8 cellular contexts compared by ENCODE assay signal in the genomic region with DNA sequence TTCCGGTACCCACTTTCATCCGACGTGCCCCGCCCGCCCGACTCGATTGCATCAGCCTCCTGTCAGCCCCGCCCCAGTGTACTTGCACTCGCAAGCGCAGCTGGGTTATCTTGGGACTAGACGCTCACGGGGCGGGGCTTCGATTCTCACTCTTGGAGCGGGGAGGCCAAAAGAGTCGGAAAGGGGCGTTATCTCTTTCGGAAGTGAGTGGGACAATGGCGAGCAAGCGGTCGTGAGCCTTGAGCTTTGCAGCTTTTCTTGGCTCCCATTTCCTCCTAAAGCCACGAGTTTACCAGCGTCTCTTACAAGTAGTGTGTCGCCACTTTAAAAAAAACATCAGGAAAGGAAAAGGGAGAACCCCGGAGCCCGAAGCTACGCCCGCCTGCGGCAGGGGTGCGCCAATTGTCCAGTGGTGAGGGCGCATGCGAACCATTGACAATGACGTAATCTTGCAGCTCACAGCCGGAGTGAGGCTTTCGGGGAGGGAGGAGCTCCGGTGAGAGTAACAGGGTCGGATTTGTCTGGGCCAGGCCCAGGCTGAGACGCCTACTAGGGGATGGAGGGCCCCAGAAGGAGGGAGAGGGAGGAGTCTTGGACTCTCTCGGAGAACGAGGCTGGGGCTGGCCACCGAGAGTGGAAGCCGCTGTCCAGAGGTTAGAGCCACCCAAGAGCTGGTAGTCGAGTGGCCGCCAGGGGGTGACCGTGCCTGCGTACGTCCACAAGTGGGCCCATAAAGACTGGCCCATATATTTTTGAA.
DNase-seq lines count a peak whose midpoint lies in the region; ATAC-seq and TF ChIP-seq lines count a peak whose summit lies in the region.

No MANE protein-coding gene starts in this region.

- peaks cover 45% of the 10 kb centered on the region for H3K9me3 Mint-ChIP-seq in endodermal cell

- ATAC-seq in GM21447 (IDR thresholded peaks at IDR 0.05; ENCODE audit: unreplicated experiment), result peak; percentile 92

- peak overlapping the region; percentile 99 for H3K27ac Mint-ChIP-seq in endodermal cell

- DNase-seq in D341Med (ENCODE audit: low spot score) (peak; percentile 86), NT2/D1 (ENCODE audit: low read depth, low spot score) (peak; percentile 93), endodermal cell (peak; percentile 95), mesenteric fat pad (ENCODE audit: low spot score) (peak; percentile 93)
- peak; percentile 86 for DNase-seq in activated CD8-positive, alpha-beta memory T cell treated with anti-CD3 and anti-CD28 coated beads, Interleukin-2, amount 50 U/mL, for 24 hours (ENCODE audit: extremely low read depth)
- DNase-seq in stimulated activated CD8-positive, alpha-beta memory T cell treated with anti-CD3 and anti-CD28 coated beads, Interleukin-15, amount 100 ng/mL, for 1 hour (ENCODE audit: low read depth), result peak; percentile 86

- H3K27ac ChIP-seq in HUES6 (ENCODE audit: low read depth, low read length) (peak overlapping the region; percentile 91), endodermal cell (ENCODE audit: low read depth, low read length) (peak overlapping the region; percentile 99)

- peak overlapping the region; percentile 95 for H3K9ac ChIP-seq in HUES6 (ENCODE audit: low read length)
- peak overlapping the region; percentile 85 for H3K9ac ChIP-seq in NT2/D1 (ENCODE audit: insufficient read length, low read depth)
- H3K9ac ChIP-seq in endodermal cell (ENCODE audit: extremely low read depth, low read length, poor library complexity, severe bottlenecking), result peak overlapping the region; percentile 95

- H3K4me1 Mint-ChIP-seq in endodermal cell, result peaks cover 5% of the 10 kb centered on the region

- H3K36me3 ChIP-seq in HUES6 (ENCODE audit: control insufficient read depth, insufficient read depth, low read length), result no peaks in the 10 kb centered on the region
- no peaks in the 10 kb centered on the region for H3K36me3 ChIP-seq in NT2/D1 (ENCODE audit: insufficient read depth, insufficient read length, low read length)
- no peaks in the 10 kb centered on the region for H3K36me3 ChIP-seq in endodermal cell (ENCODE audit: control insufficient read depth, insufficient read depth, low read length)

- no peaks in the 10 kb centered on the region for H3K27me3 Mint-ChIP-seq in endodermal cell (ENCODE audit: insufficient read depth)

- H3K4me3 ChIP-seq in HUES6 (ENCODE audit: low read depth, low read length) (peak overlapping the region; percentile 69), NT2/D1 (ENCODE audit: insufficient read length, low read depth) (peak overlapping the region; percentile 66), endodermal cell (ENCODE audit: low read length) (peak overlapping the region; percentile 82)

- peak overlapping the region; percentile 74 for H3K4me3 Mint-ChIP-seq in endodermal cell

- peak; percentile 80 for TF ChIP-seq CTCF in endodermal cell (conservative IDR thresholded peaks at IDR 0.05)

- H3K36me3 Mint-ChIP-seq in endodermal cell (ENCODE audit: low read depth), result no peaks in the 10 kb centered on the region

- peaks cover 4% of the 10 kb centered on the region; the same call in 1 of the 2 replicates for H3K9me3 ChIP-seq in HUES6 (ENCODE audit: control insufficient read depth, insufficient read depth, low read depth, low read length)
- no peaks in the 10 kb centered on the region for H3K9me3 ChIP-seq in NT2/D1 (ENCODE audit: insufficient read depth, low read length)
- H3K9me3 ChIP-seq in endodermal cell (ENCODE audit: control insufficient read depth, low read length), result no peaks in the 10 kb centered on the region

- WGBS in endodermal cell (ENCODE audit: insufficient coverage in 1 of 2, insufficient read length in 1 of 2), 2 experiments, result 0% methylated on average over 4 to 47 of the region's 47 CpGs

- H3K4me1 ChIP-seq in HUES6 (ENCODE audit: control insufficient read depth, insufficient read depth, low read length) (peaks cover 28% of the 10 kb centered on the region), NT2/D1 (ENCODE audit: insufficient read depth, insufficient read length) (no peaks in the 10 kb centered on the region), endodermal cell (ENCODE audit: control insufficient read depth, insufficient read depth, low read length) (no peaks in the 10 kb centered on the region)

- no peaks in the 10 kb centered on the region for H3K27me3 ChIP-seq in HUES6 (ENCODE audit: control insufficient read depth, insufficient read depth, low read length)
- H3K27me3 ChIP-seq in NT2/D1 (ENCODE audit: insufficient read depth, insufficient read length), result no peaks in the 10 kb centered on the region
- H3K27me3 ChIP-seq in endodermal cell (ENCODE audit: control insufficient read depth, insufficient read depth, low read length, poor library complexity, severe bottlenecking), result no peaks in the 10 kb centered on the region

Comparison
In these comparisons a context has a peak if more than half of its experiments do, and no peak if none do; other contexts are left out.
1. Peak in every context shown above with its lines: DNase-seq, ATAC-seq, H3K4me3 ChIP-seq and H3K27ac ChIP-seq.